In the genomic region with DNA sequence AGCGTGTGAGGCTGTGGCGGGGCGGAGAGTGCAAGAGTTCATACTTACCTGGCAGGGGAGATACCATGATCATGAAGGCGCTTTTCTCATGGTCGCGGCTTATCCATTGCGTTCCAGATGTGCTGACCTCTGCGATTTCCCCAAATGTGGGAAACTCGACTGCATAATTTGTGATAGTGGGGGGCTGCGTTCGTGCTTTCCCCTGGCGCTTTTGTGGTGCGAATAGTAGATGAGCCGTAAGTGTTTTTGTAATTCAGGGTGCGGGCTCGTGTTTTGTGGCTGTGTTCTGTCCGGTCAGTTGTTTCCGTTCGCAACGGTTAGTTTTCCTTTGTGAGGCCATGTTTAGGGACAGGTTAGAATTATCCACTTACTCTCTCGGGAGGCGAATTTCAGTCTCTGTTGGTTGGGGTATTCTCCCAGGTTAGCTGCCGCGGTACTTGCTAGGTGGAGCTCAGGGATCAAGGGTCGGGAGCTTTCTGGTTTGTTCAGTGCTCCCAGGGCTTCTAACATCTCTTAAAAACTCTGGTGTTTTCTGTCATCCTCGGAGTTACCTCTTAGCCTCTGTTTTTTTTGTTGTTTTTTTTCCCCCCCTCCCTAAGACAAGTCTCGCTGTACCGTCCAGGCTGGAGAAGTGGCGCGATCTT, we compare ENCODE assay signal across 8 cellular contexts. TPM values are rescaled to one million over a fixed set of nuclear protein-coding genes. Genes with fewer than 3 reads are reported as not detected.
DNase-seq lines count a peak whose midpoint lies in the region; ATAC-seq and TF ChIP-seq lines count a peak whose summit lies in the region.
"Not testable (repeated sequence)": the region's sequence is repeated elsewhere in the genome, so short reads cannot be mapped to it uniquely, and the experiment has no call there.

No MANE protein-coding gene starts in this region.

- H3K36me3 Mint-ChIP-seq in CD14-positive monocyte, memory B cell: not testable (repeated sequence)

- not testable (repeated sequence) for H3K27me3 Mint-ChIP-seq in CD14-positive monocyte (ENCODE audit: low read depth in 3 of 3); memory B cell

- peak; percentile 76 for ATAC-seq in GM19438 (IDR thresholded peaks at IDR 0.05; ENCODE audit: low read depth, unreplicated experiment)
- peak; percentile 53 for ATAC-seq in HG03469 (IDR thresholded peaks at IDR 0.05; ENCODE audit: unreplicated experiment)
- peak; percentile 74 for ATAC-seq in memory B cell (ENCODE audit: low read depth)

- H3K4me1 Mint-ChIP-seq in CD14-positive monocyte, memory B cell: not testable (repeated sequence)

- intact Hi-C loops in CD14-positive monocyte (cut with micrococcal nuclease) = not testable (repeated sequence)

- peak; percentile 94 for DNase-seq in CD14-positive monocyte (ENCODE audit: low spot score)
- DNase-seq in NK-92 treated with Interleukin-12 subunit alpha and Interleukin-12 subunit beta, amount 100 ng/mL, for 24 hours (lab: John Stamatoyannopoulos, UW) = peak; percentile 86
- peak; percentile 66 to 86 for DNase-seq in activated CD8-positive, alpha-beta memory T cell treated with anti-CD3 and anti-CD28 coated beads for 1 hour (ENCODE audit: extremely low read depth in 1 of 2, low read depth in 1 of 2)
- DNase-seq in effector CD4-positive, alpha-beta T cell = peak; percentile 82
- peak; percentile 89 to 96 for DNase-seq in memory B cell (ENCODE audit: low spot score in 2 of 2)
- DNase-seq in stimulated activated CD4-positive, alpha-beta T cell treated with anti-CD3 and anti-CD28 coated beads, Interleukin-4, amount 100 ng/mL, for 48 hours (ENCODE audit: low read depth in 2 of 2) = peak; percentile 85 to 88

- TF ChIP-seq CTCF in CD14-positive monocyte (IDR thresholded peaks at IDR 0.05) = not testable (repeated sequence)

- not testable (repeated sequence) for H3K9me3 Mint-ChIP-seq in CD14-positive monocyte, memory B cell

- H3K4me3 Mint-ChIP-seq in CD14-positive monocyte = peak overlapping the region; percentile 76 to 86
- peak overlapping the region; percentile 91 for H3K4me3 Mint-ChIP-seq in memory B cell

- peak overlapping the region; percentile 90 to 98 (median 97) for H3K27ac Mint-ChIP-seq in CD14-positive monocyte
- H3K27ac Mint-ChIP-seq in memory B cell = peak overlapping the region; percentile 99

RNA-seq across cellular contexts. Expression of gene PPIAL4G, which starts 39.6 kb away (rescaled TPM):
- polyA plus RNA-seq in CD14-positive monocyte = not detected

Comparison
In these comparisons a context has a peak if more than half of its experiments do, and no peak if none do; other contexts are left out.
1. Peak in every context shown above with its lines: DNase-seq and ATAC-seq.